Comparison of ENCODE assay signal across 9 cellular contexts in genomic region chr5:131795128-131795719, GRCh38. TPM values are rescaled to one million over a fixed set of nuclear protein-coding genes. Genes with fewer than 3 reads are reported as not detected.
DNase-seq lines count a peak whose midpoint lies in the region; ATAC-seq, FAIRE-seq and TF ChIP-seq lines count a peak whose summit lies in the region.
"Had no signal": no experiment of that assay in that cellular context is flagged by ENCODE, and none has a peak within 500 bp of the region (broad histone marks: within the 10 kb centered on the region; RNA-seq: fewer than 3 reads in every experiment).

No MANE protein-coding gene starts in this region.

- H3K4me3 ChIP-seq in AG09309 (ENCODE audit: control insufficient read depth, low read depth, low read length) (peak overlapping the region; percentile 88), HUES6 (ENCODE audit: low read depth, low read length) (peak overlapping the region; percentile 96), GM12878 (peak overlapping the region; percentile 86), muscle layer of duodenum (ENCODE audit: low read depth in 1 of 2, low read length in 2 of 2) (peak overlapping the region; percentile 92 to 98)

- H3K9ac ChIP-seq in HUES6 (ENCODE audit: low read length) = no peak overlapping the region
- no peak overlapping the region for H3K9ac ChIP-seq in GM12878 (ENCODE audit: control insufficient read depth, insufficient read depth, low read length)

- ATAC-seq in GM12878 = no peak
- ATAC-seq in GM18868 (IDR thresholded peaks at IDR 0.05; ENCODE audit: unreplicated experiment) = no peak
- ATAC-seq in HG03521 (IDR thresholded peaks at IDR 0.05; ENCODE audit: unreplicated experiment) = no peak
- no peak for ATAC-seq in GM19463 (IDR thresholded peaks at IDR 0.05; ENCODE audit: unreplicated experiment)

- H3K79me2 ChIP-seq in GM12878 (ENCODE audit: control insufficient read depth, insufficient read depth, low read length) = peaks cover 60% of the 10 kb centered on the region

- peaks cover 3% of the 10 kb centered on the region; the same call in 1 of the 2 replicates for H4K20me1 ChIP-seq in GM12878 (ENCODE audit: control insufficient read depth, insufficient read depth)

- RAD21 ChIA-PET in GM12878 (lab: Charles Lee; ENCODE audit: unreplicated experiment) = interaction anchor here (0.9 to 1.0 kb wide), 3 partner anchors 148 to 268 kb away, joined by 3 to 5 read pairs (median 3); no protein-coding TSS in a partner anchor

- no peak for TF ChIP-seq EP300 in GM12878 (IDR thresholded peaks at IDR 0.05; ENCODE audit: borderline replicate concordance in 1 of 2, control insufficient read depth in 1 of 2, low read depth in 2 of 2, low read length in 2 of 2)

- H3K9me3 ChIP-seq in HUES6 (ENCODE audit: control insufficient read depth, insufficient read depth, low read depth, low read length) = no peaks in the 10 kb centered on the region
- H3K9me3 ChIP-seq in GM12878 (replicated peaks; ENCODE audit: control insufficient read depth, insufficient read depth, low read length) = no peaks in the 10 kb centered on the region; the same call in 2 of the 3 replicates
- no peaks in the 10 kb centered on the region for H3K9me3 ChIP-seq in muscle layer of duodenum (ENCODE audit: control insufficient read depth in 1 of 2, low read length in 2 of 2)

- intact Hi-C loops in GM12878 (cut with micrococcal nuclease; ENCODE audit: unreplicated experiment) = loop anchor here (10.0 kb wide), 1 partner anchor 520 kb away; no protein-coding TSS in a partner anchor

- H3K27ac ChIP-seq in HUES6 (ENCODE audit: low read depth, low read length) (no peak overlapping the region), GM12878 (ENCODE audit: control insufficient read depth, insufficient read depth) (peak overlapping the region; percentile 30; the same call in 1 of the 2 replicates), muscle layer of duodenum (ENCODE audit: low read length) (peak overlapping the region; percentile 88)

- no TSS peak for BruUV-seq in GM12878 (replicated peaks; lab: Mats Ljungman, UMichigan)

- TF ChIP-seq RAD21 in GM12878 (IDR thresholded peaks at IDR 0.05; ENCODE audit: insufficient read depth, low read depth, low read length) = no peak

- SMC1A ChIA-PET in GM12878 (lab: Charles Lee; ENCODE audit: uncharacterized antibody, unreplicated experiment) = interaction anchor here (0.6 to 1.1 kb wide), 2 partner anchors 41 to 58 kb away, joined by 3 read pairs; no protein-coding TSS in a partner anchor

- in situ Hi-C loops in GM12878 (cut with MboI) = no loop called here

- H3K4me1 ChIP-seq in HUES6 (ENCODE audit: control insufficient read depth, insufficient read depth, low read length) = peaks cover 7% of the 10 kb centered on the region; the same call in 1 of the 2 replicates
- peaks cover 6% of the 10 kb centered on the region for H3K4me1 ChIP-seq in GM12878 (ENCODE audit: control insufficient read depth, insufficient read depth, low read length)
- H3K4me1 ChIP-seq in muscle layer of duodenum (ENCODE audit: control insufficient read depth in 1 of 2, insufficient read depth in 2 of 2, low read length in 2 of 2) = peaks cover 4 to 40% of the 10 kb centered on the region in 2 donors

- H3K27me3 ChIP-seq in HUES6 (ENCODE audit: control insufficient read depth, insufficient read depth, low read length) (no peaks in the 10 kb centered on the region), GM12878 (replicated peaks in 1 of 2; ENCODE audit: control insufficient read depth in 2 of 2, insufficient read depth in 2 of 2, low read length in 1 of 2) (no peaks in the 10 kb centered on the region), muscle layer of duodenum (ENCODE audit: low read depth, low read length) (no peaks in the 10 kb centered on the region)

- TF ChIP-seq POLR2A in GM12878 (IDR thresholded peaks at IDR 0.05; ENCODE audit: low read depth, low read length) = no peak

- no peak for DNase-seq in AG09309 (ENCODE audit: low read depth)
- DNase-seq in GM12878 (ENCODE audit: low read depth, low spot score) = no peak
- no peak for DNase-seq in NCI-H446 (lab: John Stamatoyannopoulos, UW)
- DNase-seq: NCI-H748 treated with DMSO at 0.1 percent for 48 hours had no signal

- TF ChIP-seq CTCF in AG09309 (IDR thresholded peaks at IDR 0.05; ENCODE audit: control insufficient read depth, insufficient read depth, low read depth, low read length, missing control alignments) (no peak), GM12878 (IDR thresholded peaks at IDR 0.05 in 2 of 3, conservative IDR thresholded peaks at IDR 0.05 in 1 of 3; ENCODE audit: control insufficient read depth in 2 of 3, extremely low read depth in 1 of 3, insufficient read depth in 1 of 3, low read depth in 3 of 3, low read length in 3 of 3) (no peak)

- H3K36me3 ChIP-seq in HUES6 (ENCODE audit: control insufficient read depth, insufficient read depth, low read length) (no peaks in the 10 kb centered on the region), GM12878 (ENCODE audit: control insufficient read depth in 2 of 2, insufficient read depth in 2 of 2, low read length in 1 of 2) (no peaks in the 10 kb centered on the region), muscle layer of duodenum (ENCODE audit: control insufficient read depth in 1 of 2, insufficient read depth in 2 of 2, low read length in 2 of 2) (peaks cover 0 to 8% of the 10 kb centered on the region in 2 donors)

- 12% methylated on average over 7 of the region's 7 CpGs for WGBS in GM12878 (ENCODE audit: insufficient coverage, insufficient replicate concordance, low lambda C conversion rate, missing lambda C conversion rate)

- POLR2A ChIA-PET in GM12878 (lab: Charles Lee) = no interaction called here

- H3K4me2 ChIP-seq in GM12878 (ENCODE audit: control insufficient read depth, insufficient read depth) = peak overlapping the region; percentile 58

- no peak overlapping the region for H2AFZ ChIP-seq in GM12878 (ENCODE audit: control insufficient read depth, low read depth, low read length)

- CTCF ChIA-PET in GM12878 (lab: Yijun Ruan, JAX) = interaction anchor here (0.6 to 1.1 kb wide), 2 partner anchors 16 to 202 kb away, joined by 3 read pairs; no protein-coding TSS in a partner anchor

- no peak for FAIRE-seq in GM12878 (lab: Jason Lieb, UNC)

TF ChIP-seq in GM12878, 131 proteins besides CTCF, POLR2A, EP300 and RAD21:
- no peak for TF ChIP-seq JUND (IDR thresholded peaks at IDR 0.05; ENCODE audit: low read depth, low read length)
- TF ChIP-seq SIX5 (IDR thresholded peaks at IDR 0.05; ENCODE audit: low read depth, low read length, severe bottlenecking) = no peak

RNA-seq across cellular contexts. Expression of gene FNIP1, which starts 1.6 kb away (rescaled TPM):
- total RNA-seq in GM12878 (2013; cell fraction: nucleolus; rRNA removed) = 139 and 147 TPM in 2 replicates
- total RNA-seq in GM12878 (2014; rRNA removed) (16.1 and 19.5 TPM in 2 replicates), GM12878 (2014; rRNA removed; fragmentation: Illumina TruSeq; extraction: Trizol) (16.8 and 17.4 TPM in 2 replicates), GM12878 (2021) (17.0 and 18.0 TPM in 2 replicates)
- 7.4 TPM for polyA plus RNA-seq in GM12878 (2011; ENCODE audit: low read depth)
- polyA plus RNA-seq in GM12878 (2011; rRNA removed) (13.8 and 19.5 TPM in 2 replicates), GM12878 (2014; fragmentation: Illumina TruSeq; extraction: Trizol) (9.9 and 12.6 TPM in 2 replicates), GM12878 (2014; fragmentation: Nextera tagmentation; extraction: Ambion mirVana) (1 to 10 TPM; 4.3 to 7.0 TPM), GM12878 (2014; rRNA removed) (7.4 and 8.1 TPM in 2 replicates), GM12878 (2016; fragmentation: Nextera tagmentation; extraction: Ambion mirVana) (10 to 100 TPM; 14.1 to 16.3 TPM)
- 6.4 and 7.3 TPM in 2 replicates for polyA plus RNA-seq in GM12878 (2011; cell fraction: cytosol; rRNA removed)
- 11.1 and 12.0 TPM in 2 replicates for polyA plus RNA-seq in GM12878 (2011; cell fraction: nucleus; rRNA removed)
- 11.7 and 12.4 TPM in 2 replicates for polyA plus RNA-seq in GM12878 (2012)
- polyA minus RNA-seq in GM12878 (2011; rRNA and poly(A)+ RNA removed) = 27.7 and 28.5 TPM in 2 replicates
- 10.4 TPM in 2 replicates for polyA minus RNA-seq in GM12878 (2011; cell fraction: cytosol; rRNA and poly(A)+ RNA removed)
- polyA minus RNA-seq in GM12878 (2011; cell fraction: nucleus; rRNA and poly(A)+ RNA removed) = 31.2 and 44.2 TPM in 2 replicates
